Comparison of ENCODE assay signal across 8 cellular contexts in genomic region chr5:154940772-154941620, GRCh38.
DNase-seq lines count a peak whose midpoint lies in the region; ATAC-seq lines count a peak whose summit lies in the region.

Gene MRPL22, plus strand, starts transcription at chr5:154941073. Its CDS starts 38 bp downstream, at chr5:154941111.

- H3K36me3 ChIP-seq in endocrine pancreas (ENCODE audit: control insufficient read depth, insufficient read depth, low read length), result no peaks in the 10 kb centered on the region

- H3K27ac Mint-ChIP-seq in memory B cell, result peak within 1 kb of the TSS; percentile 91

- peak within 1 kb of the TSS; percentile 100 for H3K4me3 ChIP-seq in endocrine pancreas (ENCODE audit: control insufficient read depth, insufficient read depth, low read length)

- DNase-seq in COLO829 (ENCODE audit: low spot score), result peak; percentile 91
- peak; percentile 27 to 96 (median 86) for DNase-seq in HUDEP-2 (lab: John Stamatoyannopoulos, UW; ENCODE audit: unreplicated experiment in 76 of 76)
- peak; percentile 90 for DNase-seq in NOMO-1 treated with dmso at 0.1 percent for 144 hours (lab: John Stamatoyannopoulos, UW; ENCODE audit: unreplicated experiment)
- DNase-seq in activated CD8-positive, alpha-beta memory T cell treated with anti-CD3 and anti-CD28 coated beads for 48 hours (ENCODE audit: low read depth in 2 of 3, low spot score in 2 of 3), result peak; percentile 82 to 95 (median 86)
- peak; percentile 91 to 94 for DNase-seq in memory B cell (ENCODE audit: low spot score in 2 of 2)
- DNase-seq in stimulated activated CD8-positive, alpha-beta memory T cell treated with anti-CD3 and anti-CD28 coated beads, Interleukin-12 subunit alpha, Interleukin-12 subunit beta, amount 100 ng/mL, for 1 hour (ENCODE audit: low read depth), result peak; percentile 92

- ATAC-seq in GM21367 (IDR thresholded peaks at IDR 0.05; ENCODE audit: unreplicated experiment), result peak; percentile 49
- ATAC-seq in memory B cell (ENCODE audit: low read depth), result peak; percentile 74

- no peaks in the 10 kb centered on the region for H3K27me3 Mint-ChIP-seq in memory B cell

- H3K9me3 ChIP-seq in endocrine pancreas (ENCODE audit: control insufficient read depth, low read length), result no peaks in the 10 kb centered on the region

- peak within 1 kb of the TSS; percentile 100 for H3K9ac ChIP-seq in endocrine pancreas (ENCODE audit: control insufficient read depth, insufficient read depth, low read length)

- peaks cover 25% of the 10 kb centered on the region for H3K4me1 ChIP-seq in endocrine pancreas (ENCODE audit: control insufficient read depth, insufficient read depth, low read length)

- H3K9me3 Mint-ChIP-seq in memory B cell, result no peaks in the 10 kb centered on the region

- peak within 1 kb of the TSS; percentile 93 for H3K4me3 Mint-ChIP-seq in memory B cell

- H3K27me3 ChIP-seq in endocrine pancreas (ENCODE audit: control insufficient read depth, insufficient read depth, low read length), result no peaks in the 10 kb centered on the region

- peaks cover 23% of the 10 kb centered on the region for H3K4me1 Mint-ChIP-seq in memory B cell

- H3K36me3 Mint-ChIP-seq in memory B cell, result peaks cover 1% of the 10 kb centered on the region

Comparison
In these comparisons a context has a peak if more than half of its experiments do, and no peak if none do; other contexts are left out.
1. Peak in every context shown above with its lines: DNase-seq, ATAC-seq and H3K4me3 ChIP-seq.